In genomic region chr3:134651347-134652041, GRCh38 we compare ENCODE assay signal across 10 cellular contexts. TPM values are rescaled to one million over a fixed set of nuclear protein-coding genes. Genes with fewer than 3 reads are reported as not detected.
DNase-seq lines count a peak whose midpoint lies in the region; ATAC-seq and TF ChIP-seq lines count a peak whose summit lies in the region.
"Had no signal": no experiment of that assay in that cellular context is flagged by ENCODE, and none has a peak within 500 bp of the region (broad histone marks: within the 10 kb centered on the region; RNA-seq: fewer than 3 reads in every experiment).

No MANE protein-coding gene starts in this region.

- H3K4me3 Mint-ChIP-seq in dendritic cell treated with granulocyte-macrophage colony-stimulating factor and Interleukin-4, amounts not matched to agents 40 ng/mL and 50 ng/mL, for 4 days, result peak overlapping the region; percentile 66
- H3K4me3 Mint-ChIP-seq in activated CD4-positive, alpha-beta memory T cell treated with anti-CD3 and anti-CD28 coated beads, Interleukin-2, amount 10 ng/mL, durations not matched to agents 7 days and 5 days, result no peak overlapping the region
- H3K4me3 Mint-ChIP-seq: central memory CD8-positive, alpha-beta T cell had no signal

- POLR2A ChIA-PET in activated CD4-positive, alpha-beta memory T cell treated with anti-CD3 and anti-CD28 coated beads, Interleukin-2, amount 10 ng/mL, durations not matched to agents 7 days and 5 days (lab: Charles Lee), result no interaction called here

- H3K4me1 ChIP-seq in lower lobe of right lung (peaks cover 17% of the 10 kb centered on the region), thymus (ENCODE audit: control insufficient read depth, insufficient read depth, low read length) (no peaks in the 10 kb centered on the region)

- no peaks in the 10 kb centered on the region for H3K36me3 Mint-ChIP-seq in dendritic cell treated with granulocyte-macrophage colony-stimulating factor and Interleukin-4, amounts not matched to agents 40 ng/mL and 50 ng/mL, for 4 days (ENCODE audit: low read depth)
- H3K36me3 Mint-ChIP-seq in activated CD4-positive, alpha-beta memory T cell treated with anti-CD3 and anti-CD28 coated beads, Interleukin-2, amount 10 ng/mL, durations not matched to agents 7 days and 5 days (ENCODE audit: low read depth), result no peaks in the 10 kb centered on the region

- no peak for TF ChIP-seq CTCF in lower lobe of right lung (IDR thresholded peaks at IDR 0.05)

- no peaks in the 10 kb centered on the region for H3K9me3 ChIP-seq in lower lobe of right lung
- H3K9me3 ChIP-seq in thymus (ENCODE audit: control insufficient read depth), result no peaks in the 10 kb centered on the region

- CTCF ChIA-PET in activated CD4-positive, alpha-beta memory T cell treated with anti-CD3 and anti-CD28 coated beads, Interleukin-2, amount 10 ng/mL, durations not matched to agents 7 days and 5 days (lab: Charles Lee), result no interaction called here

- no peak overlapping the region for H3K27ac Mint-ChIP-seq in dendritic cell treated with granulocyte-macrophage colony-stimulating factor and Interleukin-4, amounts not matched to agents 40 ng/mL and 50 ng/mL, for 4 days
- no peak overlapping the region for H3K27ac Mint-ChIP-seq in activated CD4-positive, alpha-beta memory T cell treated with anti-CD3 and anti-CD28 coated beads, Interleukin-2, amount 10 ng/mL, durations not matched to agents 7 days and 5 days

- WGBS in thymus, result 26% methylated on average over 17 of the region's 17 CpGs

- H3K36me3 ChIP-seq in lower lobe of right lung (no peaks in the 10 kb centered on the region), thymus (ENCODE audit: control insufficient read depth, insufficient read depth) (no peaks in the 10 kb centered on the region)

- H3K9me3 Mint-ChIP-seq in dendritic cell treated with granulocyte-macrophage colony-stimulating factor and Interleukin-4, amounts not matched to agents 40 ng/mL and 50 ng/mL, for 4 days, result no peaks in the 10 kb centered on the region
- H3K9me3 Mint-ChIP-seq in activated CD4-positive, alpha-beta memory T cell treated with anti-CD3 and anti-CD28 coated beads, Interleukin-2, amount 10 ng/mL, durations not matched to agents 7 days and 5 days, result no peaks in the 10 kb centered on the region
- H3K9me3 Mint-ChIP-seq: central memory CD8-positive, alpha-beta T cell had no signal

- peaks cover 30% of the 10 kb centered on the region for H3K27me3 Mint-ChIP-seq in dendritic cell treated with granulocyte-macrophage colony-stimulating factor and Interleukin-4, amounts not matched to agents 40 ng/mL and 50 ng/mL, for 4 days
- H3K27me3 Mint-ChIP-seq in activated CD4-positive, alpha-beta memory T cell treated with anti-CD3 and anti-CD28 coated beads, Interleukin-2, amount 10 ng/mL, durations not matched to agents 7 days and 5 days, result peaks cover 20% of the 10 kb centered on the region

- H3K27me3 ChIP-seq in lower lobe of right lung (ENCODE audit: low read depth), result peaks cover 15% of the 10 kb centered on the region
- H3K27me3 ChIP-seq in thymus (ENCODE audit: control insufficient read depth, insufficient read depth), result peaks cover 7% of the 10 kb centered on the region

- ATAC-seq in lower lobe of right lung, result peak; percentile 57 to 78
- ATAC-seq in GM18502 (IDR thresholded peaks at IDR 0.05; ENCODE audit: poor library complexity, unreplicated experiment), result no peak

- DNase-seq in DMS53 (lab: John Stamatoyannopoulos, UW) (peak; percentile 11), DMS53 treated with DMSO at 0.1 percent for 48 hours (lab: John Stamatoyannopoulos, UW; ENCODE audit: unreplicated experiment) (no peak), lower lobe of right lung (no peak), NCI-H226 (no peak)
- no peak for DNase-seq in activated CD4-positive, alpha-beta memory T cell treated with anti-CD3 and anti-CD28 coated beads, Interleukin-2, amount 10 ng/mL, durations not matched to agents 7 days and 5 days

- peak overlapping the region; percentile 51 for H3K4me3 ChIP-seq in lower lobe of right lung
- H3K4me3 ChIP-seq in thymus (ENCODE audit: low read length), result peak overlapping the region; percentile 4

- H3K4me1 Mint-ChIP-seq in dendritic cell treated with granulocyte-macrophage colony-stimulating factor and Interleukin-4, amounts not matched to agents 40 ng/mL and 50 ng/mL, for 4 days (ENCODE audit: low read depth), result peaks cover 15% of the 10 kb centered on the region
- H3K4me1 Mint-ChIP-seq in activated CD4-positive, alpha-beta memory T cell treated with anti-CD3 and anti-CD28 coated beads, Interleukin-2, amount 10 ng/mL, durations not matched to agents 7 days and 5 days, result no peaks in the 10 kb centered on the region
- H3K4me1 Mint-ChIP-seq: central memory CD8-positive, alpha-beta T cell had no signal

- intact Hi-C loops in dendritic cell treated with granulocyte-macrophage colony-stimulating factor and Interleukin-4, amounts not matched to agents 40 ng/mL and 50 ng/mL, for 4 days (cut with micrococcal nuclease), result no loop called here
- intact Hi-C loops in lower lobe of right lung (cut with DNase I), result no loop called here

- no peak overlapping the region for H3K27ac ChIP-seq in lower lobe of right lung
- H3K27ac ChIP-seq in thymus (ENCODE audit: low read depth), result no peak overlapping the region

RNA-seq across cellular contexts. Expression of gene KY, which starts 0.7 kb away (rescaled TPM):
- 0.24 TPM for total RNA-seq in lower lobe of right lung
- 0.14 TPM for polyA plus RNA-seq in thymus
- not detected for total RNA-seq in activated CD4-positive, alpha-beta memory T cell treated with anti-CD3 and anti-CD28 coated beads, Interleukin-2, amount 10 ng/mL, durations not matched to agents 7 days and 5 days
- total RNA-seq: A172 had no signal
